In the genomic region with DNA sequence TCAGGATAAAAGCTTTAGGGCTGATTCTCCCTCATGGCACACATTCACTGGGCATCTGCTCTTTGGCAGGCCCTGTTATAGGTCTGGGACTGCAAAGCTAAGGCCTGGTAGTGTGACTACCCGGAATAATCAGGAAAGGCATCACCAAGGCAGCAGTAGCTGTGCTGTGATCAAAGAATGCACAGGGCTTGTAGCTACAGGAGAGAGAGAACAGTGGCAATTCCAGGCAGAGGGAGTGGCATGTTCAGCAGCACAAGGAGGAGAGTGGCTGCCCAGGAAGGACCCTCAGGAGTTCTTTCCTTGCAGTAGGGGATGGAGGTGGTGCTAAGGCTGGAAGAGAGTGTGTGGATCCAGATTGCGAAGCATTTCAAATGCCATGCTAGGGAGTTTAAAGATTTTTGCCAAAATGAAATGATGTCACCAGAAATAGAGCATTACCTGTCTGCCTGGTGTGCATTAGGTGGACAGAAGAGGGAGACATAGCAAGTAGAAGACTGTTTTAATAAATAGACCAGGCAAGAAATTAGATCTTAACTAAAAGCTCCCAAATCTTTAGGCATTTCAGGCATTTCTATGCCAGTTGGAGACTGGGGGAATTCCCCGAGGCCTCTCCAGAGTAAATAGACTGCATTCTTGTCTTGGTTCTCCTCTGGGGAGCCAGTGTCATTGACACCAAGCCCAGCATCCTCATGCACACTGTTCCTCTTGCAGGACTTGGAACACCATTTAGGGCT, we compare ENCODE assay signal across 8 cellular contexts.
DNase-seq lines count a peak whose midpoint lies in the region; ATAC-seq and TF ChIP-seq lines count a peak whose summit lies in the region.

No MANE protein-coding gene starts in this region.

- H3K9ac ChIP-seq in colonic mucosa (ENCODE audit: low read depth in 2 of 2, low read length in 2 of 2) = no peak overlapping the region

- H3K9me3 ChIP-seq in cardiac muscle cell (ENCODE audit: low read depth) = no peaks in the 10 kb centered on the region
- H3K9me3 ChIP-seq in thyroid gland = no peaks in the 10 kb centered on the region
- H3K9me3 ChIP-seq in colonic mucosa = no peaks in the 10 kb centered on the region

- WGBS in thyroid gland, 2 donors = 71 to 82% methylated on average over 3 of the region's 3 CpGs

- no peak for ATAC-seq in left ventricle myocardium superior

- no peak for TF ChIP-seq POLR2A in thyroid gland (IDR thresholded peaks at IDR 0.05)

- DNase-seq in cardiac muscle cell (ENCODE audit: low read depth in 1 of 2, low spot score in 1 of 2) = no peak
- DNase-seq in left ventricle myocardium superior = no peak
- no peak for DNase-seq in foreskin fibroblast
- peak in 1 of 2 donors; percentile 24 for DNase-seq in thyroid gland
- DNase-seq in COLO668 (lab: John Stamatoyannopoulos, UW; ENCODE audit: unreplicated experiment) = no peak
- DNase-seq in colonic mucosa = no peak
- no peak for DNase-seq in activated T-cell treated with anti-CD3 and anti-CD28 coated beads, Interleukin-2, amount 50 U/mL, for 1 hour

- H3K27me3 ChIP-seq in cardiac muscle cell (no peaks in the 10 kb centered on the region), thyroid gland (no peaks in the 10 kb centered on the region), colonic mucosa (no peaks in the 10 kb centered on the region)

- TF ChIP-seq CTCF in cardiac muscle cell (IDR thresholded peaks at IDR 0.05; ENCODE audit: low read depth, low read length) = peak; percentile 19
- TF ChIP-seq CTCF in VCaP (conservative IDR thresholded peaks at IDR 0.05) = peak; percentile 78
- peak; percentile 24 for TF ChIP-seq CTCF in foreskin fibroblast (IDR thresholded peaks at IDR 0.05; ENCODE audit: low read depth, low read length)
- peak in 4 of 6 experiments; percentile 28 to 50 (median 42) for TF ChIP-seq CTCF in thyroid gland (IDR thresholded peaks at IDR 0.05)
- no peak for TF ChIP-seq CTCF in colonic mucosa (IDR thresholded peaks at IDR 0.05)

- peak overlapping the region; percentile 44 for H3K27ac ChIP-seq in cardiac muscle cell
- H3K27ac ChIP-seq in VCaP = no peak overlapping the region
- H3K27ac ChIP-seq in thyroid gland = peak overlapping the region in 2 of 3 donors; percentile 16 to 46
- no peak overlapping the region for H3K27ac ChIP-seq in colonic mucosa

- H3K36me3 ChIP-seq in cardiac muscle cell = peaks cover 38% of the 10 kb centered on the region
- H3K36me3 ChIP-seq in thyroid gland = peaks cover 51 to 53% of the 10 kb centered on the region in 2 donors
- H3K36me3 ChIP-seq in colonic mucosa = peaks cover 6% of the 10 kb centered on the region

- intact Hi-C loops in left ventricle myocardium superior (cut with micrococcal nuclease) (no loop called here), thyroid gland (cut with DNase I) (no loop called here), colonic mucosa (cut with DNase I) (no loop called here)

- H3K4me1 ChIP-seq in cardiac muscle cell (ENCODE audit: low read depth) (no peaks in the 10 kb centered on the region), thyroid gland (peaks cover 0 to 6% of the 10 kb centered on the region in 2 donors), colonic mucosa (no peaks in the 10 kb centered on the region)

- H3K4me3 ChIP-seq in cardiac muscle cell (no peak overlapping the region), foreskin fibroblast (ENCODE audit: low read depth in 1 of 2, low read length in 2 of 2) (no peak overlapping the region), thyroid gland (replicated peaks in 1 of 3) (no peak overlapping the region), colonic mucosa (no peak overlapping the region)

Comparison
In these comparisons a context has a peak if more than half of its experiments do, and no peak if none do; other contexts are left out.
1. H3K27ac ChIP-seq: peak in cardiac muscle cell (single experiment) and thyroid gland (2 of 3); none in VCaP (single experiment) and colonic mucosa (single experiment).